Comparison of ENCODE assay signal across 15 cellular contexts in genomic region chr1:202837746-202838145, GRCh38. TPM values are rescaled to one million over a fixed set of nuclear protein-coding genes. Genes with fewer than 3 reads are reported as not detected.
"Had no signal": no experiment of that assay in that cellular context is flagged by ENCODE, and none has a peak within 500 bp of the region (broad histone marks: within the 10 kb centered on the region; RNA-seq: fewer than 3 reads in every experiment).

No MANE protein-coding gene starts in this region.

- H3K36me3 Mint-ChIP-seq: naive B cell had no signal

- ATAC-seq: SK-N-SH treated with all-trans-retinoic acid at 6 μM for 48 hours had no signal

- H3K4me3 Mint-ChIP-seq: activated B cell treated with CpG ODN at 0.5 μM for 24 hours, endodermal cell, naive B cell had no signal

- H3K36me3 ChIP-seq: cardiac muscle cell, right atrium auricular region, stomach, thoracic aorta had no signal

- H3K27ac ChIP-seq: cardiac muscle cell, dorsolateral prefrontal cortex, right atrium auricular region, stomach, thoracic aorta had no signal

- H3K27me3 ChIP-seq: cardiac muscle cell, dorsolateral prefrontal cortex, right atrium auricular region had no signal

- H3K27ac Mint-ChIP-seq: activated B cell treated with CpG ODN at 0.5 μM for 24 hours, endodermal cell had no signal

- DNase-seq: activated B cell treated with CpG ODN at 0.5 μM for 24 hours; activated CD4-positive, alpha-beta T cell treated with anti-CD3 and anti-CD28 coated beads for 48 hours; activated naive CD4-positive, alpha-beta T cell treated with anti-CD3 and anti-CD28 coated beads, Interleukin-2, amount 50 U/mL, for 16 hours; dorsolateral prefrontal cortex; endodermal cell; erythroblast; naive B cell; small intestine; stomach had no signal

- H3K9me3 Mint-ChIP-seq: activated B cell treated with CpG ODN at 0.5 μM for 24 hours, endodermal cell, naive B cell had no signal

- H3K4me3 ChIP-seq: cardiac muscle cell, dorsolateral prefrontal cortex, right atrium auricular region, stomach, thoracic aorta had no signal

- H3K4me1 ChIP-seq: right atrium auricular region had no signal

- H3K9me3 ChIP-seq: right atrium auricular region, stomach, thoracic aorta had no signal

RNA-seq across cellular contexts. Expression of gene PCAT6, which starts 27.0 kb away (rescaled TPM):
- total RNA-seq: lung microvascular endothelial cell, mononuclear cell, right atrium auricular region, stomach, thoracic aorta had no signal
